Comparison of ENCODE assay signal across 8 cellular contexts in the genomic region with DNA sequence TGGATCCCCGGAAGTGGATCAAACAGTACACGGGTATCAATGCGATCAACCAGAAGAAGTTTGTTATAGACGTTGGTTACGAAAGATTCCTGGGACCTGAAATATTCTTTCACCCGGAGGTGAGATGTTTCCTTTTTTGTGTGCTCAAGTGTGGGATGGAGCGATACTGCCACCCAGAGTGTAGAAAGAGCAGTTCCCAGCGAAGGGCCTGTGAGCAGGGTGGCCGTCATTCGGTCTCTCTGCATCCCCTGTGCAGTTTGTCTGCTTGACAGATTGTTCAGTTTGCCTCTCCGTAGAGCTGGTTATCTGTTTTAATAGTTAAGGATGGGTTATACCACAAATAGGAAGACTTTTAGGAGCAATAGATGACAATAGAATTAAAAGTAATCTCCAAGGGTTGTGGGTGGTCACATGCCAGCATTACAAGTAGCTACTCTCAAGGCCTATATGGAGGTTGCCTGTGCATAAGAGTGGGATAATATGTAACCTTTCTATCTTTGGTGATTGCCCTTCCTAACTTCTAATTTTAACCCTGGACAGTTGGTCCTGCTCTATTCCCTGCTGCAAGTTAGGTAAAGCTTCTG.
DNase-seq lines count a peak whose midpoint lies in the region; ATAC-seq, FAIRE-seq and TF ChIP-seq lines count a peak whose summit lies in the region.
"Not testable (repeated sequence)": the region's sequence is repeated elsewhere in the genome, so short reads cannot be mapped to it uniquely, and the experiment has no call there.

No MANE protein-coding gene starts in this region.

- H2AK5ac ChIP-seq in IMR-90 (ENCODE audit: low read depth, low read length), result not testable (repeated sequence)

- not testable (repeated sequence) for H3K4me3 Mint-ChIP-seq in CD4-positive, alpha-beta T cell; activated T-cell treated with anti-CD3 and anti-CD28 coated beads, Interleukin-2, amount 50 U/mL, for 24 hours

- not testable (repeated sequence) for H3K56ac ChIP-seq in IMR-90 (ENCODE audit: extremely low read depth, insufficient read depth, low read length)

- not testable (repeated sequence) for H4K20me1 ChIP-seq in IMR-90 (ENCODE audit: insufficient read depth, low read length); HepG2 (ENCODE audit: insufficient read depth, low read length)

- not testable (repeated sequence) for H2BK20ac ChIP-seq in IMR-90 (ENCODE audit: low read depth, low read length)

- peak; percentile 73 for ATAC-seq in CD4-positive, alpha-beta T cell (ENCODE audit: poor library complexity)
- ATAC-seq in GM18909 (IDR thresholded peaks at IDR 0.05; ENCODE audit: poor library complexity, unreplicated experiment), result peak; percentile 49
- peak; percentile 88 for ATAC-seq in IMR-90 (ENCODE audit: low read depth)
- ATAC-seq in HepG2, result peak; percentile 90
- peak; percentile 48 to 49 for ATAC-seq in gastrocnemius medialis

- peak; percentile 93 for FAIRE-seq in HepG2 (lab: Jason Lieb, UNC)

- H3K27ac Mint-ChIP-seq in CD4-positive, alpha-beta T cell; activated T-cell treated with anti-CD3 and anti-CD28 coated beads, Interleukin-2, amount 50 U/mL, for 24 hours: not testable (repeated sequence)

- H3K14ac ChIP-seq in IMR-90 (replicated peaks; ENCODE audit: low read depth, low read length), result not testable (repeated sequence)

- H2BK5ac ChIP-seq in IMR-90 (ENCODE audit: low read depth, low read length, poor library complexity, severe bottlenecking), result not testable (repeated sequence)

- H3K4me2 ChIP-seq in IMR-90 (ENCODE audit: low read depth, low read length), result not testable (repeated sequence)
- H3K4me2 ChIP-seq in HepG2 (ENCODE audit: low read depth, low read length), result peak overlapping the region; percentile 53

- not testable (repeated sequence) for H3K79me2 ChIP-seq in HepG2 (ENCODE audit: insufficient read depth, low read length)

- intact Hi-C loops in CD4-positive, alpha-beta T cell (cut with DNase I, micrococcal nuclease), result loop anchor here in 1 of 2 experiments (10.0 kb wide), 1 partner anchor 489 kb away; no protein-coding TSS in a partner anchor
- intact Hi-C loops in IMR-90 (cut with micrococcal nuclease); gastrocnemius medialis (cut with DNase I; ENCODE audit: low total_unique reads): not testable (repeated sequence)
- intact Hi-C loops in HepG2 (cut with micrococcal nuclease; ENCODE audit: unreplicated experiment), result loop anchor here (2.0 to 10.0 kb wide), 2 partner anchors 113 to 359 kb away; no protein-coding TSS in a partner anchor

- not testable (repeated sequence) for H3K9me3 Mint-ChIP-seq in CD4-positive, alpha-beta T cell; activated T-cell treated with anti-CD3 and anti-CD28 coated beads, Interleukin-2, amount 50 U/mL, for 24 hours

- not testable (repeated sequence) for H2BK120ac ChIP-seq in IMR-90 (ENCODE audit: low read depth, low read length)

- POLR2A ChIA-PET in CD4-positive, alpha-beta T cell (lab: Charles Lee); IMR-90 (lab: Charles Lee; ENCODE audit: unreplicated experiment); HepG2 (lab: Yijun Ruan, JAX): not testable (repeated sequence)

- H3K9me1 ChIP-seq in IMR-90 (ENCODE audit: insufficient read depth, low read length), result not testable (repeated sequence)

- H3K4me3 ChIP-seq in IMR-90 (ENCODE audit: insufficient read depth, low read depth, low read length); epithelial cell of esophagus (ENCODE audit: low read length); gastrocnemius medialis: not testable (repeated sequence)
- peak overlapping the region in 2 of 3 experiments; percentile 18 to 33; a peak in 3 of 6 replicates for H3K4me3 ChIP-seq in HepG2 (replicated peaks in 1 of 3; ENCODE audit: insufficient read depth in 1 of 3, low read depth in 2 of 3, low read length in 3 of 3)

- not testable (repeated sequence) for H4K8ac ChIP-seq in IMR-90 (ENCODE audit: low read depth in 2 of 2, low read length in 2 of 2)

- not testable (repeated sequence) for H3K27me3 Mint-ChIP-seq in CD4-positive, alpha-beta T cell; activated T-cell treated with anti-CD3 and anti-CD28 coated beads, Interleukin-2, amount 50 U/mL, for 24 hours

- WGBS in IMR-90 (ENCODE audit: extremely low coverage in 2 of 2, insufficient read length in 1 of 2), 2 experiments, result no CpG with 5 or more reads among the region's 11 CpGs
- 1% methylated on average over 11 of the region's 11 CpGs for WGBS in HepG2 (ENCODE audit: low lambda C conversion rate)

- H3K18ac ChIP-seq in IMR-90 (ENCODE audit: low read depth, low read length), result not testable (repeated sequence)

- not testable (repeated sequence) for H3K9ac ChIP-seq in IMR-90 (ENCODE audit: low read depth, low read length)
- H3K9ac ChIP-seq in HepG2 (ENCODE audit: insufficient read depth, low read depth, low read length), result peak overlapping the region; percentile 37

- TF ChIP-seq POLR2A in IMR-90 (IDR thresholded peaks at IDR 0.05; ENCODE audit: low read depth, low read length); HepG2 (IDR thresholded peaks at IDR 0.05; ENCODE audit: insufficient read depth in 1 of 2, low read depth in 2 of 2, low read length in 2 of 2); gastrocnemius medialis (IDR thresholded peaks at IDR 0.05): not testable (repeated sequence)

- not testable (repeated sequence) for H4K5ac ChIP-seq in IMR-90 (ENCODE audit: low read depth, low read length)

- BruUV-seq in IMR-90 (replicated peaks; lab: Mats Ljungman, UMichigan), result not testable (repeated sequence)
- TSS peak; percentile 55 for BruUV-seq in HepG2 (replicated peaks; lab: Mats Ljungman, UMichigan)

- TF ChIP-seq RAD21 in IMR-90 (IDR thresholded peaks at IDR 0.05; ENCODE audit: low read length), result peak; percentile 54
- TF ChIP-seq RAD21 in HepG2 (CRISPR knock-in tag; IDR thresholded peaks at IDR 0.05), result peak; percentile 64

- not testable (repeated sequence) for H4K91ac ChIP-seq in IMR-90 (ENCODE audit: insufficient read depth, low read depth, low read length)

- H3K27ac ChIP-seq in CD4-positive, alpha-beta T cell (ENCODE audit: low read depth, low read length); IMR-90 (ENCODE audit: insufficient read depth, low read length); gastrocnemius medialis: not testable (repeated sequence)
- H3K27ac ChIP-seq in HepG2 (ENCODE audit: extremely low read length, insufficient read depth, low read length), result peak overlapping the region; percentile 66

- H3K36me3 ChIP-seq in IMR-90 (ENCODE audit: control insufficient read depth, insufficient read depth, low read length); HepG2 (replicated peaks in 1 of 2; ENCODE audit: control insufficient read depth in 1 of 2, insufficient read depth in 2 of 2, low read length in 2 of 2); gastrocnemius medialis: not testable (repeated sequence)

- not testable (repeated sequence) for H3K9me3 ChIP-seq in CD4-positive, alpha-beta T cell (ENCODE audit: control insufficient read depth, low read length); IMR-90 (ENCODE audit: control insufficient read depth, insufficient read depth, low read length); HepG2 (ENCODE audit: low read length); gastrocnemius medialis

- dilution Hi-C loops in IMR-90 (cut with HindIII; ENCODE audit: low sequenced_read_pairs, unreplicated experiment), result not testable (repeated sequence)

- H2AFZ ChIP-seq in IMR-90 (replicated peaks; ENCODE audit: low read length, poor library complexity); HepG2 (ENCODE audit: low read length): not testable (repeated sequence)

- TF ChIP-seq CTCF in CD4-positive, alpha-beta T cell (IDR thresholded peaks at IDR 0.05), result not testable (repeated sequence)
- TF ChIP-seq CTCF in IMR-90 (conservative IDR thresholded peaks at IDR 0.05; ENCODE audit: low read depth, low read length) (peak; percentile 49), epithelial cell of esophagus (IDR thresholded peaks at IDR 0.05; ENCODE audit: insufficient read depth, low read depth, low read length, missing control alignments) (peak; percentile 56), HepG2 (CRISPR knock-in tag; IDR thresholded peaks at IDR 0.05) (peak; percentile 78), gastrocnemius medialis (IDR thresholded peaks at IDR 0.05 in 4 of 5, conservative IDR thresholded peaks at IDR 0.05 in 1 of 5) (peak; percentile 50 to 76 (median 73))

- CTCF ChIA-PET in CD4-positive, alpha-beta T cell (lab: Charles Lee); IMR-90 (lab: Yijun Ruan, JAX); HepG2 (lab: Yijun Ruan, JAX; ENCODE audit: low intra/inter-chr PET ratio, low total read pairs): not testable (repeated sequence)

- H3K36me3 Mint-ChIP-seq in CD4-positive, alpha-beta T cell (ENCODE audit: low read depth), result not testable (repeated sequence)
- peaks cover 30% of the 10 kb centered on the region for H3K36me3 Mint-ChIP-seq in activated T-cell treated with anti-CD3 and anti-CD28 coated beads, Interleukin-2, amount 50 U/mL, for 24 hours (ENCODE audit: low read depth)

- TF ChIP-seq EP300 in HepG2 (IDR thresholded peaks at IDR 0.05; ENCODE audit: low read depth in 2 of 2, low read length in 2 of 2); HepG2 (CRISPR knock-in tag; IDR thresholded peaks at IDR 0.05; ENCODE audit: borderline replicate concordance): not testable (repeated sequence)

- peak in 2 of 10 experiments; percentile 1 to 4 for DNase-seq in CD4-positive, alpha-beta T cell
- DNase-seq in IMR-90 (peak; percentile 23), NCI-H748 (lab: John Stamatoyannopoulos, UW; ENCODE audit: unreplicated experiment) (peak; percentile 9), epithelial cell of esophagus (ENCODE audit: low read depth) (peak; percentile 24), HepG2 (ENCODE audit: low spot score) (peak; percentile 58)
- DNase-seq in activated T-cell treated with anti-CD3 and anti-CD28 coated beads, Interleukin-2, amount 50 U/mL, for 24 hours, result peak; percentile 39
- not testable (repeated sequence) for DNase-seq in gastrocnemius medialis

- H3K4ac ChIP-seq in IMR-90 (ENCODE audit: low read depth, low read length), result not testable (repeated sequence)

- H3K23ac ChIP-seq in IMR-90 (ENCODE audit: low read depth, low read length), result not testable (repeated sequence)

- not testable (repeated sequence) for H3K27me3 ChIP-seq in CD4-positive, alpha-beta T cell (ENCODE audit: control insufficient read depth, insufficient read depth, low read length); IMR-90 (ENCODE audit: control insufficient read depth, insufficient read depth, low read length); HepG2 (ENCODE audit: control insufficient read depth in 1 of 2, insufficient read depth in 2 of 2, low read length in 2 of 2); gastrocnemius medialis

- not testable (repeated sequence) for H3K4me1 ChIP-seq in IMR-90 (ENCODE audit: control insufficient read depth, insufficient read depth, low read length); gastrocnemius medialis
- H3K4me1 ChIP-seq in HepG2 (ENCODE audit: insufficient read depth, low read length), result peaks cover 15% of the 10 kb centered on the region

- H3K79me1 ChIP-seq in IMR-90 (ENCODE audit: low read depth in 1 of 2, low read length in 2 of 2), result not testable (repeated sequence)

- in situ Hi-C loops in IMR-90 (cut with MboI; ENCODE audit: low sequenced_read_pairs), result loop anchor here (25.0 kb wide), 1 partner anchor 486 kb away; no protein-coding TSS in a partner anchor
- in situ Hi-C loops in HepG2 (cut with HindIII; ENCODE audit: extremely low pct_ligation_motif_present, low pct_unique_long_range_greater_than_20kb); gastrocnemius medialis (cut with MboI; ENCODE audit: low sequenced_read_pairs in 4 of 4): not testable (repeated sequence)

- H2BK15ac ChIP-seq in IMR-90 (ENCODE audit: low read depth, low read length), result not testable (repeated sequence)

- H2AK9ac ChIP-seq in IMR-90 (replicated peaks; ENCODE audit: low read depth, low read length, poor library complexity), result not testable (repeated sequence)

- H3K4me1 Mint-ChIP-seq in CD4-positive, alpha-beta T cell (ENCODE audit: low read depth); activated T-cell treated with anti-CD3 and anti-CD28 coated beads, Interleukin-2, amount 50 U/mL, for 24 hours (ENCODE audit: low read depth): not testable (repeated sequence)
